ENCODE assay signal across 17 cellular contexts in the genomic region with DNA sequence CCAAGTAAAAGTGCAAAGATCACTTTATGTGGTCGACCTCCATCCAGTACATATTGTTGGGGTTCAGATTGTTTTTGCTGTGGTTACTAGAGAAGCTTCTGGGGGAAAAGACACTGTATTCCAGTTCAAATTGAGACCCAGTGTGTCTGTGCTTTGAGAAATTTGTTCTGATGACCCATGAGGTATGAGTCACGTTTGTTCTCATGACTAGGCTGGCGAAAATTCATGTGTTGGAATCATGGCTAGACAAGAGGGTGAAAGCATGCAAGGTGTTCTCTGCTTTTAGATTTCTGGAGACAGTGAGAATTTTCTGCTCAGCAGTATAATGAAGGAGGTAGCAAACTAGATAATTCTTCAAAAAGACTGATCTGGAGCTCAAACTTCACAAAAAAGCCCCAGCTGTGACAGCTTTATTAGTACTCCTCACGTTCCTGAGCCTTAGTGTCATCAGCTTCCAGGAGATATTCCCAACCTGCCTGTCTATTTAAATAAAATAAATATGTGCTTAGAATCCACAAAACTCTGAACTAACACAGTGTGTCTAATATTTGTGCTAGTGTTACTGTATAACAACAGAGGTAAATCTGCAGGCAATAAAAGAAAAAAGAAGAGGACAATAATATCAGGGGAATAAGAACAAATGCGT. TPM values are rescaled to one million over a fixed set of nuclear protein-coding genes. Genes with fewer than 3 reads are reported as not detected.
DNase-seq lines count a peak whose midpoint lies in the region; ATAC-seq and TF ChIP-seq lines count a peak whose summit lies in the region.
"Had no signal": no experiment of that assay in that cellular context is flagged by ENCODE, and none has a peak within 500 bp of the region (broad histone marks: within the 10 kb centered on the region; RNA-seq: fewer than 3 reads in every experiment).

No MANE protein-coding gene starts in this region.

- H3K9me3 Mint-ChIP-seq in chondrocyte (ENCODE audit: low read depth) (no peaks in the 10 kb centered on the region), progenitor cell of endocrine pancreas (ENCODE audit: low read depth) (no peaks in the 10 kb centered on the region)

- H3K4me1 Mint-ChIP-seq in chondrocyte (ENCODE audit: low read depth) (peaks cover 17% of the 10 kb centered on the region), progenitor cell of endocrine pancreas (ENCODE audit: low read depth) (no peaks in the 10 kb centered on the region)
- H3K4me1 Mint-ChIP-seq: immature natural killer cell had no signal

- TF ChIP-seq CTCF in chondrocyte (IDR thresholded peaks at IDR 0.05) (no peak), progenitor cell of endocrine pancreas (IDR thresholded peaks at IDR 0.05; ENCODE audit: unreplicated experiment) (no peak)

- H3K27me3 Mint-ChIP-seq in chondrocyte (ENCODE audit: low read depth) (no peaks in the 10 kb centered on the region), progenitor cell of endocrine pancreas (no peaks in the 10 kb centered on the region)

- H3K4me3 Mint-ChIP-seq in chondrocyte (ENCODE audit: unreplicated experiment) (no peak overlapping the region), progenitor cell of endocrine pancreas (ENCODE audit: low read depth) (no peak overlapping the region)
- H3K4me3 Mint-ChIP-seq: immature natural killer cell had no signal

- peak; percentile 26 for DNase-seq in AG08396 (ENCODE audit: low spot score)
- DNase-seq in LHCN-M2 (ENCODE audit: low read depth): peak; percentile 72
- no peak for DNase-seq in chondrocyte (ENCODE audit: low spot score)
- peak; percentile 71 for DNase-seq in kidney tubule cell (ENCODE audit: low spot score)
- no peak for DNase-seq in SIG-M5 treated with dmso at 0.1 percent for 504 hours (lab: John Stamatoyannopoulos, UW; ENCODE audit: unreplicated experiment)
- DNase-seq in progenitor cell of endocrine pancreas (ENCODE audit: low spot score, unreplicated experiment): no peak
- DNase-seq: activated CD8-positive, alpha-beta memory T cell treated with anti-CD3 and anti-CD28 coated beads for 24 hours; activated effector memory CD4-positive, alpha-beta T cell treated with anti-CD3 and anti-CD28 coated beads, Interleukin-2, amount 50 U/mL, for 16 hours; central memory CD4-positive, alpha-beta T cell; immature natural killer cell; NCI-H2029 treated with DMSO at 0.1 percent for 48 hours; stimulated activated CD4-positive, alpha-beta T cell treated with anti-CD3 and anti-CD28 coated beads, Interleukin-1b, Interleukin-23, amount 100 ng/mL, for 48 hours; uterus had no signal

- H3K27ac Mint-ChIP-seq in chondrocyte (ENCODE audit: unreplicated experiment) (peak overlapping the region; percentile 92), progenitor cell of endocrine pancreas (no peak overlapping the region)
- H3K27ac Mint-ChIP-seq: immature natural killer cell had no signal

- ATAC-seq in HG03045 (IDR thresholded peaks at IDR 0.05; ENCODE audit: unreplicated experiment) (no peak), HG03135 (IDR thresholded peaks at IDR 0.05; ENCODE audit: unreplicated experiment) (no peak)

- no peaks in the 10 kb centered on the region for H3K36me3 Mint-ChIP-seq in chondrocyte (ENCODE audit: low read depth)
- no peaks in the 10 kb centered on the region for H3K36me3 Mint-ChIP-seq in progenitor cell of endocrine pancreas (ENCODE audit: insufficient read depth)
- H3K36me3 Mint-ChIP-seq: immature natural killer cell had no signal

RNA-seq across cellular contexts. Expression of a gene that starts 24.4 kb away (rescaled TPM):
- not detected in 2 replicates for total RNA-seq in LHCN-M2 (2014; rRNA removed)
- polyA plus RNA-seq in LHCN-M2 (2012): not detected
- not detected in 3 replicates for total RNA-seq in chondrocyte
- total RNA-seq in progenitor cell of endocrine pancreas: not detected in 2 replicates
- total RNA-seq: uterus had no signal
- polyA plus RNA-seq: BJ, esophagus, immature natural killer cell had no signal

Comparison
In these comparisons a context has a peak if more than half of its experiments do, and no peak if none do; other contexts are left out.
1. DNase-seq: peak in AG08396 (single experiment), LHCN-M2 (single experiment) and kidney tubule cell (single experiment); none in chondrocyte (single experiment), SIG-M5 treated with dmso at 0.1 percent for 504 hours (single experiment) and progenitor cell of endocrine pancreas (single experiment).